Comparison of ENCODE assay signal across 17 cellular contexts in genomic region chr15:80090041-80090440, GRCh38. TPM values are rescaled to one million over a fixed set of nuclear protein-coding genes. Genes with fewer than 3 reads are reported as not detected.
DNase-seq lines count a peak whose midpoint lies in the region; ATAC-seq, FAIRE-seq and TF ChIP-seq lines count a peak whose summit lies in the region.
"Had no signal": no experiment of that assay in that cellular context is flagged by ENCODE, and none has a peak within 500 bp of the region (broad histone marks: within the 10 kb centered on the region; RNA-seq: fewer than 3 reads in every experiment).

No MANE protein-coding gene starts in this region.

- peaks cover 67% of the 10 kb centered on the region for H4K20me1 ChIP-seq in GM23338 (replicated peaks; ENCODE audit: insufficient read depth)

- ATAC-seq in GM23338 (no peak), SK-N-SH treated with all-trans-retinoic acid at 6 μM for 48 hours (peak; percentile 14; the same call in 2 of the 3 replicates)
- no peak for ATAC-seq in stimulated activated memory B cell treated with anti-CD40 and anti-IgM and Interleukin-4, amounts not matched to agents 10 μg/mL and 1 μg/mL and 100 μg/mL, for 72 hours
- ATAC-seq: CD8-positive, alpha-beta T cell had no signal

- no peaks in the 10 kb centered on the region for H3K27me3 ChIP-seq in GM23338 (ENCODE audit: insufficient read depth)
- H3K27me3 ChIP-seq: BLaER1 had no signal

- peaks cover 13% of the 10 kb centered on the region for H3K4me1 Mint-ChIP-seq in GM23338
- H3K4me1 Mint-ChIP-seq in stimulated activated memory B cell treated with anti-CD40 and anti-IgM and Interleukin-4, amounts not matched to agents 10 μg/mL and 1 μg/mL and 100 μg/mL, for 72 hours: peaks cover 68% of the 10 kb centered on the region

- peaks cover 10% of the 10 kb centered on the region for H3K36me3 Mint-ChIP-seq in GM23338 (ENCODE audit: low read depth)
- peaks cover 26% of the 10 kb centered on the region for H3K36me3 Mint-ChIP-seq in stimulated activated memory B cell treated with anti-CD40 and anti-IgM and Interleukin-4, amounts not matched to agents 10 μg/mL and 1 μg/mL and 100 μg/mL, for 72 hours

- DNase-seq in GM12892 (ENCODE audit: insufficient read length) (no peak), GM23338 (ENCODE audit: low spot score) (no peak), NCI-H82 treated with DMSO at 0.1 percent for 48 hours (lab: John Stamatoyannopoulos, UW; ENCODE audit: unreplicated experiment) (no peak), amygdala (lab: John Stamatoyannopoulos, UW) (no peak)
- DNase-seq: Caco-2; CD4-positive, CD25-positive, alpha-beta regulatory T cell; CD8-positive, alpha-beta T cell; DMS153; DND-41; H7; HCEC 1CT had no signal

- no peaks in the 10 kb centered on the region for H3K9me3 Mint-ChIP-seq in GM23338
- no peaks in the 10 kb centered on the region for H3K9me3 Mint-ChIP-seq in stimulated activated memory B cell treated with anti-CD40 and anti-IgM and Interleukin-4, amounts not matched to agents 10 μg/mL and 1 μg/mL and 100 μg/mL, for 72 hours
- H3K9me3 Mint-ChIP-seq: CD8-positive, alpha-beta T cell had no signal

- peaks cover 8% of the 10 kb centered on the region; the same call in 1 of the 2 replicates for H3K4me1 ChIP-seq in GM23338 (ENCODE audit: insufficient read depth)
- H3K4me1 ChIP-seq: Caco-2 had no signal

- H3F3A ChIP-seq in GM23338 (replicated peaks; ENCODE audit: low read depth): no peaks in the 10 kb centered on the region

- H3K4me3 Mint-ChIP-seq in GM23338: no peak overlapping the region
- no peak overlapping the region for H3K4me3 Mint-ChIP-seq in stimulated activated memory B cell treated with anti-CD40 and anti-IgM and Interleukin-4, amounts not matched to agents 10 μg/mL and 1 μg/mL and 100 μg/mL, for 72 hours
- H3K4me3 Mint-ChIP-seq: CD4-positive, CD25-positive, alpha-beta regulatory T cell; CD8-positive, alpha-beta T cell had no signal

- no peak overlapping the region for H3K4me3 ChIP-seq in GM23338
- H3K4me3 ChIP-seq: BLaER1 had no signal

- no peak overlapping the region for H2AFZ ChIP-seq in GM23338

- peak; percentile 21 for FAIRE-seq in GM12892 (lab: Jason Lieb, UNC)
- FAIRE-seq: G401.6, H1 had no signal

- TF ChIP-seq POLR2A in GM12892 (IDR thresholded peaks at IDR 0.05; ENCODE audit: low read depth, low read length): no peak

- no peak for TF ChIP-seq CTCF in GM23338 (conservative IDR thresholded peaks at IDR 0.05; ENCODE audit: low read depth in 2 of 2)

- H3K4me2 ChIP-seq in GM23338: no peak overlapping the region
- H3K4me2 ChIP-seq: BLaER1 had no signal

- no peaks in the 10 kb centered on the region for H3K27me3 Mint-ChIP-seq in GM23338 (ENCODE audit: insufficient read depth, low read depth, poor library complexity)
- no peaks in the 10 kb centered on the region for H3K27me3 Mint-ChIP-seq in stimulated activated memory B cell treated with anti-CD40 and anti-IgM and Interleukin-4, amounts not matched to agents 10 μg/mL and 1 μg/mL and 100 μg/mL, for 72 hours
- H3K27me3 Mint-ChIP-seq: CD4-positive, CD25-positive, alpha-beta regulatory T cell had no signal

- H3K27ac Mint-ChIP-seq in GM23338: no peak overlapping the region
- H3K27ac Mint-ChIP-seq in stimulated activated memory B cell treated with anti-CD40 and anti-IgM and Interleukin-4, amounts not matched to agents 10 μg/mL and 1 μg/mL and 100 μg/mL, for 72 hours: peak overlapping the region; percentile 35
- H3K27ac Mint-ChIP-seq: CD8-positive, alpha-beta T cell had no signal

- peaks cover 100% of the 10 kb centered on the region for H3K79me2 ChIP-seq in GM23338 (replicated peaks; ENCODE audit: insufficient read depth)

- no peaks in the 10 kb centered on the region for H3K36me3 ChIP-seq in GM23338 (ENCODE audit: insufficient read depth)

- 0 out of 2 replicates have a peak overlapping the region, but pooled peaks have one; percentile 15 for H3K27ac ChIP-seq in GM23338 (ENCODE audit: low read depth)
- H3K27ac ChIP-seq: BLaER1, C4-2B had no signal

- H3K9me2 ChIP-seq in GM23338 (ENCODE audit: insufficient read depth): no peaks in the 10 kb centered on the region

TF ChIP-seq in GM23338, 12 proteins besides CTCF, POLR2A, EP300 and RAD21:
- TF ChIP-seq ETS1 (IDR thresholded peaks at IDR 0.05): no peak

TF ChIP-seq in SK-N-SH treated with all-trans-retinoic acid at 6 μM for 48 hours, 23 proteins besides CTCF, POLR2A, EP300 and RAD21:
- TF ChIP-seq ZC3H10 (CRISPR knock-in tag; IDR thresholded peaks at IDR 0.05): no peak
TF ChIP-seq in SK-N-SH treated with all-trans-retinoic acid at 6 μM for 48 hours: peak in this region for 0.

RNA-seq across cellular contexts. Expression of gene ZFAND6, which starts 30.6 kb away (rescaled TPM):
- polyA plus RNA-seq in GM12892 (2012; ENCODE audit: missing spikeins): 73.6 TPM
- 292 and 346 TPM in 2 replicates for total RNA-seq in GM23338 (2014; rRNA removed; shearing (Covaris generic))
- 169 and 205 TPM in 2 replicates for polyA plus RNA-seq in GM23338 (2016; fragmentation: Nextera tagmentation; extraction: Ambion mirVana)
